Comparison of ENCODE assay signal across 1 cellular context in genomic region chr4:55654131-55654530, GRCh38.
TF ChIP-seq lines count a peak whose summit lies in the region.

No MANE protein-coding gene starts in this region.

TF ChIP-seq in GM23338, 12 proteins besides CTCF, POLR2A, EP300 and RAD21:
- TF ChIP-seq, protein P1, sequence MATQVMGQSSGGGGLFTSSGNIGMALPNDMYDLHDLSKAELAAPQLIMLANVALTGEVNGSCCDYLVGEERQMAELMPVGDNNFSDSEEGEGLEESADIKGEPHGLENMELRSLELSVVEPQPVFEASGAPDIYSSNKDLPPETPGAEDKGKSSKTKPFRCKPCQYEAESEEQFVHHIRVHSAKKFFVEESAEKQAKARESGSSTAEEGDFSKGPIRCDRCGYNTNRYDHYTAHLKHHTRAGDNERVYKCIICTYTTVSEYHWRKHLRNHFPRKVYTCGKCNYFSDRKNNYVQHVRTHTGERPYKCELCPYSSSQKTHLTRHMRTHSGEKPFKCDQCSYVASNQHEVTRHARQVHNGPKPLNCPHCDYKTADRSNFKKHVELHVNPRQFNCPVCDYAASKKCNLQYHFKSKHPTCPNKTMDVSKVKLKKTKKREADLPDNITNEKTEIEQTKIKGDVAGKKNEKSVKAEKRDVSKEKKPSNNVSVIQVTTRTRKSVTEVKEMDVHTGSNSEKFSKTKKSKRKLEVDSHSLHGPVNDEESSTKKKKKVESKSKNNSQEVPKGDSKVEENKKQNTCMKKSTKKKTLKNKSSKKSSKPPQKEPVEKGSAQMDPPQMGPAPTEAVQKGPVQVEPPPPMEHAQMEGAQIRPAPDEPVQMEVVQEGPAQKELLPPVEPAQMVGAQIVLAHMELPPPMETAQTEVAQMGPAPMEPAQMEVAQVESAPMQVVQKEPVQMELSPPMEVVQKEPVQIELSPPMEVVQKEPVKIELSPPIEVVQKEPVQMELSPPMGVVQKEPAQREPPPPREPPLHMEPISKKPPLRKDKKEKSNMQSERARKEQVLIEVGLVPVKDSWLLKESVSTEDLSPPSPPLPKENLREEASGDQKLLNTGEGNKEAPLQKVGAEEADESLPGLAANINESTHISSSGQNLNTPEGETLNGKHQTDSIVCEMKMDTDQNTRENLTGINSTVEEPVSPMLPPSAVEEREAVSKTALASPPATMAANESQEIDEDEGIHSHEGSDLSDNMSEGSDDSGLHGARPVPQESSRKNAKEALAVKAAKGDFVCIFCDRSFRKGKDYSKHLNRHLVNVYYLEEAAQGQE (IDR thresholded peaks at IDR 0.05; ENCODE audit: unreplicated experiment) = no peak
- no peak for TF ChIP-seq ZNF114 (CRISPR knock-in tag; IDR thresholded peaks at IDR 0.05)
- TF ChIP-seq ZNF462 (CRISPR knock-in tag; IDR thresholded peaks at IDR 0.05) = no peak
- TF ChIP-seq POLR2AphosphoS5 (IDR thresholded peaks at IDR 0.05; ENCODE audit: low read depth) = no peak
- TF ChIP-seq ZNF331 (CRISPR knock-in tag; IDR thresholded peaks at IDR 0.05; ENCODE audit: low read depth) = no peak
- TF ChIP-seq EZH2 (IDR thresholded peaks at IDR 0.05; ENCODE audit: low read depth, unreplicated experiment) = no peak
- TF ChIP-seq CREB1 (CRISPR knock-in tag; IDR thresholded peaks at IDR 0.05; ENCODE audit: low read depth) = no peak
- TF ChIP-seq EZH2phosphoT487 (IDR thresholded peaks at IDR 0.05; ENCODE audit: unreplicated experiment) = no peak
- TF ChIP-seq NANOG (IDR thresholded peaks at IDR 0.05; ENCODE audit: borderline replicate concordance) = no peak
- TF ChIP-seq STAT1 (IDR thresholded peaks at IDR 0.05; ENCODE audit: unreplicated experiment) = no peak
- TF ChIP-seq JUNB (IDR thresholded peaks at IDR 0.05; ENCODE audit: unreplicated experiment) = no peak
- TF ChIP-seq, protein P2, sequence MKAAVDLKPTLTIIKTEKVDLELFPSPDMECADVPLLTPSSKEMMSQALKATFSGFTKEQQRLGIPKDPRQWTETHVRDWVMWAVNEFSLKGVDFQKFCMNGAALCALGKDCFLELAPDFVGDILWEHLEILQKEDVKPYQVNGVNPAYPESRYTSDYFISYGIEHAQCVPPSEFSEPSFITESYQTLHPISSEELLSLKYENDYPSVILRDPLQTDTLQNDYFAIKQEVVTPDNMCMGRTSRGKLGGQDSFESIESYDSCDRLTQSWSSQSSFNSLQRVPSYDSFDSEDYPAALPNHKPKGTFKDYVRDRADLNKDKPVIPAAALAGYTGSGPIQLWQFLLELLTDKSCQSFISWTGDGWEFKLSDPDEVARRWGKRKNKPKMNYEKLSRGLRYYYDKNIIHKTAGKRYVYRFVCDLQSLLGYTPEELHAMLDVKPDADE (IDR thresholded peaks at IDR 0.05) = no peak
